Comparison of ENCODE assay signal across 11 cellular contexts in the genomic region with DNA sequence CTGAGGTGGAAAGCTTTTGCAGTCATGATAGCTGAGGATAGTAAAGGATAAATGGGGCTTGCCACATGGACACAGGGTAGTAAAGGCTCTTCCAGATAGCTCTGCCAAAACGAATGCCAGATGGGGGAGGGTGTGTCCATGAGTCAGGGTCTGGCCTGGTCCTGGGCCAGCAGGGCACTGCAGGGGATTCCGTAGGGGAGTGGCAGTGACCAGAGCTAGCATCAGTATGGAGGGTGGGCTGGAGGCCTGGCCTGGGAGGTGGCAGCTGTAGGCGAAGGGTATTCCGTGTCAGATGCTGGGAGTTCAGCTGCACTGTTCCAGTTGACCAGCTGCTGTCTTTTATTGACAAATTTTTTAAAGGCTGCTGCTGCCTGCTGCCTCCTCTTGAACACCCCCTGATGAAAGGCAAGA. TPM values are rescaled to one million over a fixed set of nuclear protein-coding genes. Genes with fewer than 3 reads are reported as not detected.
DNase-seq lines count a peak whose midpoint lies in the region; ATAC-seq and TF ChIP-seq lines count a peak whose summit lies in the region.
"Had no signal": no experiment of that assay in that cellular context is flagged by ENCODE, and none has a peak within 500 bp of the region (broad histone marks: within the 10 kb centered on the region; RNA-seq: fewer than 3 reads in every experiment).

No MANE protein-coding gene starts in this region.

- H3K27me3 ChIP-seq in stomach smooth muscle (ENCODE audit: control insufficient read depth in 1 of 2, insufficient read depth in 2 of 2, low read length in 2 of 2) = no peaks in the 10 kb centered on the region
- H3K27me3 ChIP-seq in CD4-positive, alpha-beta T cell (ENCODE audit: control insufficient read depth, insufficient read depth, low read length) = no peaks in the 10 kb centered on the region
- H3K27me3 ChIP-seq: thyroid gland had no signal

- no peaks in the 10 kb centered on the region for H3K9me3 ChIP-seq in stomach smooth muscle (ENCODE audit: control insufficient read depth in 2 of 2, low read length in 2 of 2)
- H3K9me3 ChIP-seq in CD4-positive, alpha-beta T cell (ENCODE audit: control insufficient read depth, low read length) = no peaks in the 10 kb centered on the region
- H3K9me3 ChIP-seq: thyroid gland had no signal

- H3K36me3 ChIP-seq in stomach smooth muscle (ENCODE audit: control insufficient read depth in 2 of 2, insufficient read depth in 2 of 2, low read length in 2 of 2) = peaks cover 12 to 20% of the 10 kb centered on the region in 2 donors

- H3K36me3 Mint-ChIP-seq in CD4-positive, alpha-beta T cell (ENCODE audit: low read depth) = peaks cover 69% of the 10 kb centered on the region
- H3K36me3 Mint-ChIP-seq in natural killer cell treated with Interleukin-12 subunit alpha and Interleukin-12 subunit beta and Interleukin-15 and Interleukin-18, amount 100 ng/mL, for 72 hours = peaks cover 6% of the 10 kb centered on the region

- H3K27ac Mint-ChIP-seq in CD4-positive, alpha-beta T cell = no peak overlapping the region
- no peak overlapping the region for H3K27ac Mint-ChIP-seq in natural killer cell treated with Interleukin-12 subunit alpha and Interleukin-12 subunit beta and Interleukin-15 and Interleukin-18, amount 100 ng/mL, for 72 hours

- ATAC-seq in left ventricle myocardium superior (peak; percentile 53), GM19397 (IDR thresholded peaks at IDR 0.05; ENCODE audit: unreplicated experiment) (no peak), HG03342 (IDR thresholded peaks at IDR 0.05; ENCODE audit: unreplicated experiment) (no peak)
- ATAC-seq in CD4-positive, alpha-beta T cell (ENCODE audit: poor library complexity) = no peak
- no peak for ATAC-seq in natural killer cell treated with Interleukin-12 subunit alpha and Interleukin-12 subunit beta and Interleukin-15 and Interleukin-18, amount 100 ng/mL, for 72 hours

- no peak overlapping the region for H3K4me3 Mint-ChIP-seq in CD4-positive, alpha-beta T cell
- H3K4me3 Mint-ChIP-seq in natural killer cell treated with Interleukin-12 subunit alpha and Interleukin-12 subunit beta and Interleukin-15 and Interleukin-18, amount 100 ng/mL, for 72 hours = no peak overlapping the region

- H3K27me3 Mint-ChIP-seq in CD4-positive, alpha-beta T cell = no peaks in the 10 kb centered on the region
- no peaks in the 10 kb centered on the region for H3K27me3 Mint-ChIP-seq in natural killer cell treated with Interleukin-12 subunit alpha and Interleukin-12 subunit beta and Interleukin-15 and Interleukin-18, amount 100 ng/mL, for 72 hours

- H3K4me1 ChIP-seq in stomach smooth muscle (ENCODE audit: control insufficient read depth, insufficient read depth, low read length) = peaks cover 8% of the 10 kb centered on the region

- CTCF ChIA-PET in CD4-positive, alpha-beta T cell (lab: Charles Lee) = no interaction called here

- DNase-seq in HFF-Myc (ENCODE audit: extremely low read depth, low read depth) = peak; percentile 48
- peak; percentile 82 for DNase-seq in astrocyte of the spinal cord (ENCODE audit: low read depth, low spot score)
- no peak for DNase-seq in left ventricle myocardium superior
- no peak for DNase-seq in CD4-positive, alpha-beta T cell
- DNase-seq in natural killer cell treated with Interleukin-12 subunit alpha and Interleukin-12 subunit beta and Interleukin-15 and Interleukin-18, amount 100 ng/mL, for 72 hours (ENCODE audit: low spot score) = no peak
- DNase-seq: kidney; stimulated activated CD4-positive, alpha-beta T cell treated with anti-CD3 and anti-CD28 coated beads, Interleukin-1b, Interleukin-23, amount 100 ng/mL, for 48 hours; thyroid gland had no signal

- peak overlapping the region; percentile 60 for H3K27ac ChIP-seq in stomach smooth muscle (ENCODE audit: low read length)
- H3K27ac ChIP-seq in CD4-positive, alpha-beta T cell (ENCODE audit: low read depth, low read length) = no peak overlapping the region
- H3K27ac ChIP-seq: thyroid gland had no signal

- H3K9me3 Mint-ChIP-seq in CD4-positive, alpha-beta T cell = no peaks in the 10 kb centered on the region
- H3K9me3 Mint-ChIP-seq in natural killer cell treated with Interleukin-12 subunit alpha and Interleukin-12 subunit beta and Interleukin-15 and Interleukin-18, amount 100 ng/mL, for 72 hours = no peaks in the 10 kb centered on the region

- intact Hi-C loops in left ventricle myocardium superior (cut with micrococcal nuclease) = no loop called here
- intact Hi-C loops in CD4-positive, alpha-beta T cell (cut with DNase I, micrococcal nuclease) = no loop called here

- no peaks in the 10 kb centered on the region for H3K4me1 Mint-ChIP-seq in CD4-positive, alpha-beta T cell (ENCODE audit: low read depth)
- H3K4me1 Mint-ChIP-seq in natural killer cell treated with Interleukin-12 subunit alpha and Interleukin-12 subunit beta and Interleukin-15 and Interleukin-18, amount 100 ng/mL, for 72 hours (ENCODE audit: low read depth in 2 of 2) = no peaks in the 10 kb centered on the region

- in situ Hi-C loops in astrocyte of the spinal cord (cut with HindIII; ENCODE audit: low sequenced_read_pairs) = no loop called here

- TF ChIP-seq CTCF in HFF-Myc (IDR thresholded peaks at IDR 0.05; ENCODE audit: low read depth, low read length, missing control alignments) (no peak), astrocyte of the spinal cord (IDR thresholded peaks at IDR 0.05; ENCODE audit: low read depth, low read length) (no peak)
- no peak for TF ChIP-seq CTCF in CD4-positive, alpha-beta T cell (IDR thresholded peaks at IDR 0.05)

- H3K9ac ChIP-seq in stomach smooth muscle (ENCODE audit: low read length in 2 of 2) = peak overlapping the region in 1 of 2 donors; percentile 42

- POLR2A ChIA-PET in CD4-positive, alpha-beta T cell (lab: Charles Lee) = no interaction called here

- H3K4me3 ChIP-seq in HFF-Myc (replicated peaks; ENCODE audit: low read depth, low read length) = no peak overlapping the region
- H3K4me3 ChIP-seq in astrocyte of the spinal cord (ENCODE audit: low read depth, low read length) = no peak overlapping the region
- peak overlapping the region in 1 of 2 donors; percentile 15 for H3K4me3 ChIP-seq in stomach smooth muscle (ENCODE audit: low read length in 2 of 2)
- H3K4me3 ChIP-seq: thyroid gland had no signal

RNA-seq across cellular contexts. Expression of a gene that starts 23.6 kb away (rescaled TPM):
- 23.1 TPM for total RNA-seq in left ventricle myocardium superior
- total RNA-seq in CD4-positive, alpha-beta T cell = 1 to 10 TPM; 8.0 to 8.2 TPM
- total RNA-seq in natural killer cell treated with Interleukin-12 subunit alpha and Interleukin-12 subunit beta and Interleukin-15 and Interleukin-18, amount 100 ng/mL, for 72 hours = 10 to 100 TPM; 12.9 to 32.1 TPM

RNA-seq across cellular contexts. Expression of a gene that starts 37.4 kb away (rescaled TPM):
- total RNA-seq in left ventricle myocardium superior = not detected
- total RNA-seq in CD4-positive, alpha-beta T cell = not detected
- total RNA-seq in natural killer cell treated with Interleukin-12 subunit alpha and Interleukin-12 subunit beta and Interleukin-15 and Interleukin-18, amount 100 ng/mL, for 72 hours = not detected
- total RNA-seq: thyroid gland had no signal

RNA-seq across cellular contexts. Expression of a gene that starts 49.0 kb away (rescaled TPM):
- total RNA-seq in left ventricle myocardium superior = 33.6 TPM
- 10 to 100 TPM; 19.0 to 20.3 TPM for total RNA-seq in CD4-positive, alpha-beta T cell
- 10 to 100 TPM; 24.6 to 27.5 TPM for total RNA-seq in natural killer cell treated with Interleukin-12 subunit alpha and Interleukin-12 subunit beta and Interleukin-15 and Interleukin-18, amount 100 ng/mL, for 72 hours

Comparison
In these comparisons a context has a peak if more than half of its experiments do, and no peak if none do; other contexts are left out.
1. DNase-seq: peak in HFF-Myc (single experiment) and astrocyte of the spinal cord (single experiment); none in left ventricle myocardium superior (single experiment), CD4-positive, alpha-beta T cell (0 of 10) and natural killer cell treated with Interleukin-12 subunit alpha and Interleukin-12 subunit beta and Interleukin-15 and Interleukin-18, amount 100 ng/mL, for 72 hours (single experiment).